Comparison of ENCODE assay signal across 8 cellular contexts in the genomic region with DNA sequence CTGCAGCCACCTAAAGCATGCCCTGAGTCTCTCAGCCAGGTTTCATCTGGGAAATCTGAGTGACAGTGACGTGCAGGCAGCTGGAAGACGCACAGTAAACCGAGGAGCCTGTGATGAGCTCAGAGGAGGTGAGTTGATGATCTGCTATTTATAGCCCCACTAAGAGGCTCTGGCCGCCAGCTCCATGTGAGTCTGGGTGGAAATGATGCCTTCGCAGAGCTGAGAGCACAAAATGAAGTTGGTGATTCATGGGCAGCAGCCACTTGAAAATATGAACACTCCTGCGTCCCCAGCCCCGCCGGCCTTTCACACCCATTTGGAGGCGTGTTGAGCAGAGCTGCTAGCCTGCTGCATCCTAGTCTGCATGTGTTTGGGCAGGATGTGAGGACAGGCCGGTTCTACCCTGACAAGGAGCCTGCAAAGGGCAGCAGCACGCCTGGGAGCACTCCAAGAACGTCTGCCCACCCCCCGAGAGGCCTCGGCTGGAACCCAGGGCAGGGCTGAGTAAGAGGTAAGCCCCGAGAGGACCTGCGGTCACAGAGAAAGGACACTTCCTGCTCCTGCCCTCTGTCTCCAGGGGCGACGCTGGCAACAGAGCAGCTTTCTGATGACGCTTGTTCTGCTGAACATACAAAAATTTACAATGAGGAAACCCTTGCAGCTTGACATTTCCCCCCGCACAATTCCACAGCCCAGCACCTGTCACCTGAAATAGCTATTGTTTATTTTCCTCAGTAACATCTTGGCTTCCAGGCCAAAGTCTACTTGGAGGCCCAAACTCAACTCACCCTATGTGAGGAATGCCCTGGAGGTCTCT. TPM values are rescaled to one million over a fixed set of nuclear protein-coding genes. Genes with fewer than 3 reads are reported as not detected.
DNase-seq lines count a peak whose midpoint lies in the region; ATAC-seq and TF ChIP-seq lines count a peak whose summit lies in the region.

No MANE protein-coding gene starts in this region.

- H2AFZ ChIP-seq in hepatocyte = peak overlapping the region; percentile 11

- CTCF ChIA-PET in CD8-positive, alpha-beta memory T cell (lab: Charles Lee) = interaction anchor here (1.0 kb wide), 1 partner anchor 147 kb away, joined by 3 read pairs; no protein-coding TSS in a partner anchor

- H3K4me2 ChIP-seq in hepatocyte = peak overlapping the region; percentile 62

- no peaks in the 10 kb centered on the region for H3K9me3 Mint-ChIP-seq in CD8-positive, alpha-beta memory T cell

- H3K4me3 ChIP-seq in CD8-positive, alpha-beta memory T cell (ENCODE audit: low read length) = no peak overlapping the region
- no peak overlapping the region for H3K4me3 ChIP-seq in hepatocyte
- H3K4me3 ChIP-seq in spleen = peak overlapping the region in 1 of 8 donors; percentile 45

- peak overlapping the region; percentile 8 to 69 (median 43) for H3K4me3 Mint-ChIP-seq in CD8-positive, alpha-beta memory T cell

- H3K27me3 Mint-ChIP-seq in CD8-positive, alpha-beta memory T cell = peaks cover 3 to 5% of the 10 kb centered on the region in 2 donors

- no peaks in the 10 kb centered on the region for H3K36me3 Mint-ChIP-seq in CD8-positive, alpha-beta memory T cell

- H3K4me1 Mint-ChIP-seq in CD8-positive, alpha-beta memory T cell = peaks cover 11 to 18% (median 12%) of the 10 kb centered on the region in 3 donors

- no peaks in the 10 kb centered on the region for H3K27me3 ChIP-seq in CD8-positive, alpha-beta memory T cell (ENCODE audit: insufficient read depth, low read length, poor library complexity, severe bottlenecking)
- no peaks in the 10 kb centered on the region for H3K27me3 ChIP-seq in hepatocyte
- H3K27me3 ChIP-seq in spleen (replicated peaks in 1 of 7) = no peaks in the 10 kb centered on the region

- peak overlapping the region; percentile 39 to 91 (median 80) for H3K27ac Mint-ChIP-seq in CD8-positive, alpha-beta memory T cell

- TF ChIP-seq POLR2A in spleen (IDR thresholded peaks at IDR 0.05) = no peak

- H3K9me3 ChIP-seq in CD8-positive, alpha-beta memory T cell (ENCODE audit: low read length) = no peaks in the 10 kb centered on the region
- H3K9me3 ChIP-seq in hepatocyte (ENCODE audit: low read depth) (no peaks in the 10 kb centered on the region), spleen (no peaks in the 10 kb centered on the region)

- no peaks in the 10 kb centered on the region for H3K36me3 ChIP-seq in CD8-positive, alpha-beta memory T cell (ENCODE audit: insufficient read depth, low read length)
- H3K36me3 ChIP-seq in hepatocyte (replicated peaks; ENCODE audit: insufficient read depth, low read depth) = no peaks in the 10 kb centered on the region
- H3K36me3 ChIP-seq in spleen = no peaks in the 10 kb centered on the region

- intact Hi-C loops in spleen (cut with DNase I; ENCODE audit: low total_unique reads) = no loop called here

- DNase-seq in CD8-positive, alpha-beta memory T cell = peak; percentile 10 to 78 (median 51)
- peak; percentile 94 for DNase-seq in HT-29 (ENCODE audit: low spot score)
- DNase-seq in SKM-1 treated with dmso at 0.1 percent for 144 hours (lab: John Stamatoyannopoulos, UW; ENCODE audit: unreplicated experiment) = peak; percentile 57
- peak; percentile 83 for DNase-seq in hepatocyte (ENCODE audit: low spot score)
- DNase-seq in spleen = peak; percentile 90
- DNase-seq in globus pallidus (ENCODE audit: low spot score) = no peak

- peaks cover 16% of the 10 kb centered on the region for H3K4me1 ChIP-seq in CD8-positive, alpha-beta memory T cell (ENCODE audit: insufficient read depth, low read length)
- H3K4me1 ChIP-seq in hepatocyte (ENCODE audit: insufficient read depth) = peaks cover 39% of the 10 kb centered on the region
- peaks cover 15 to 36% (median 19%) of the 10 kb centered on the region in 6 donors for H3K4me1 ChIP-seq in spleen

- no peaks in the 10 kb centered on the region for H3K79me2 ChIP-seq in hepatocyte

- ATAC-seq in GM21367 (IDR thresholded peaks at IDR 0.05; ENCODE audit: unreplicated experiment) = peak; percentile 86

- H3K9me2 ChIP-seq in hepatocyte (replicated peaks; ENCODE audit: insufficient read depth) = no peaks in the 10 kb centered on the region

- WGBS in hepatocyte (ENCODE audit: low lambda C conversion rate, missing lambda C conversion rate) = 44% methylated on average over 20 of the region's 20 CpGs
- WGBS in spleen, 5 donors = 15 to 18% (median 15%) methylated on average over 14 to 20 of the region's 20 CpGs

- no peak for TF ChIP-seq CTCF in hepatocyte (IDR thresholded peaks at IDR 0.05; ENCODE audit: poor library complexity)
- TF ChIP-seq CTCF in spleen (IDR thresholded peaks at IDR 0.05 in 8 of 11, conservative IDR thresholded peaks at IDR 0.05 in 3 of 11) = no peak

- no peaks in the 10 kb centered on the region for H4K20me1 ChIP-seq in hepatocyte (ENCODE audit: insufficient read depth, poor library complexity, severe bottlenecking)

- POLR2A ChIA-PET in CD8-positive, alpha-beta memory T cell (lab: Charles Lee) = interaction anchor here (0.7 to 1.8 kb wide), 4 partner anchors 27 to 89 kb away, joined by 3 to 5 read pairs (median 3); no protein-coding TSS in a partner anchor

- peak overlapping the region; percentile 43 for H3K27ac ChIP-seq in CD8-positive, alpha-beta memory T cell (ENCODE audit: low read depth, low read length)
- peak overlapping the region; percentile 61 for H3K27ac ChIP-seq in angular gyrus (ENCODE audit: low read depth, low read length)
- peak overlapping the region; percentile 98 for H3K27ac ChIP-seq in hepatocyte
- peak overlapping the region in 6 of 8 donors; percentile 26 to 68 (median 62) for H3K27ac ChIP-seq in spleen

RNA-seq across cellular contexts. Expression of a gene that starts 25.1 kb away (rescaled TPM):
- total RNA-seq in CD8-positive, alpha-beta memory T cell = 10 to 100 TPM; 42.1 to 42.2 TPM
- 29.6 TPM for polyA plus RNA-seq in CD8-positive, alpha-beta memory T cell
- 33.4 and 36.5 TPM in 2 replicates for total RNA-seq in HT-29 (2014; rRNA removed; shearing (Covaris generic))
- total RNA-seq in hepatocyte (24.1 and 34.4 TPM in 2 replicates), spleen (10 to 100 TPM; 13.1 to 16.5 (median 14.2) TPM)
- polyA plus RNA-seq in hepatocyte (29.9 and 30.0 TPM in 2 replicates), spleen (10 to 100 TPM; 24.5 to 42.7 (median 30.8) TPM)

Comparison
In these comparisons a context has a peak if more than half of its experiments do, and no peak if none do; other contexts are left out.
1. H3K27ac ChIP-seq: peak in every context shown above with its lines; median percentile 98 in hepatocyte; 62 in spleen; 61 in angular gyrus; 43 in CD8-positive, alpha-beta memory T cell.